ENCODE assay signal across 28 cellular contexts in the genomic region with DNA sequence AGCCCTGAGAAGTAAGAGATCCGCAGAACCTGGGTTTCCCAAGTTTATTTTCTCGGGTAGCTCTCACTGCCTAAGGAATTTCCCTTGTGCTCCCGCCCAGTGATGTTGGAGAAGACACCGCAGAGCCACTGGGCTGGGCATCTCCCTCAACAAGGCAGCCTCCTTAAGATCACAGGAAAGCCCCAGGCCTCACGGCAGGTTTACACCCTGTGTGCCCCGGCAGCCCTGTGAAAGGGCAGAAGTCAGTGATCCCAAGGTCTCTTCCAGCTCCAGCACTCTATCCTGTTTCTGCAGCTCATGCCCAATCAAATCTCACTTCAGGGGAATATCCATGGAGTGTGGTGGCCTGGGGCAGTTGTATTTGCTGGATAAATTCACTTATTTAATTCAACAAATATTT.
"Had no signal": no experiment of that assay in that cellular context is flagged by ENCODE, and none has a peak within 500 bp of the region (broad histone marks: within the 10 kb centered on the region; RNA-seq: fewer than 3 reads in every experiment).

No MANE protein-coding gene starts in this region.

- H3K27me3 ChIP-seq: ascending aorta, body of pancreas, breast epithelium, MG63, Peyer's patch had no signal

- H3K4me1 ChIP-seq: ascending aorta, body of pancreas, breast epithelium had no signal

- H3K36me3 ChIP-seq: ascending aorta, breast epithelium, MG63, Peyer's patch had no signal

- H3K27ac Mint-ChIP-seq: activated CD4-positive, alpha-beta T cell treated with anti-CD3 and anti-CD28 coated beads, Interleukin-2, amount 10 ng/mL, durations not matched to agents 24 days and 14 days; activated CD8-positive, alpha-beta T cell treated with anti-CD3 and anti-CD28 coated beads for 36 hours; activated naive CD4-positive, alpha-beta T cell treated with anti-CD3 and anti-CD28 coated beads, Interleukin-2, amount 50 U/mL, for 24 hours; activated naive CD8-positive, alpha-beta T cell treated with anti-CD3 and anti-CD28 coated beads, Interleukin-2, amount 10 ng/mL, durations not matched to agents 7 days and 5 days; activated T-cell treated with anti-CD3 and anti-CD28 coated beads, Interleukin-2, amount 50 U/mL, for 72 hours; activated T-helper 17 cell treated with anti-CD3 and anti-CD28 coated beads, Interleukin-2, amount 50 U/mL, for 72 hours had no signal

- H3K4me3 ChIP-seq: ascending aorta, body of pancreas, breast epithelium, MG63, Peyer's patch had no signal

- H3K4me3 Mint-ChIP-seq: activated CD4-positive, alpha-beta T cell treated with anti-CD3 and anti-CD28 coated beads, Interleukin-2, amount 10 ng/mL, durations not matched to agents 24 days and 14 days; activated CD8-positive, alpha-beta T cell treated with anti-CD3 and anti-CD28 coated beads for 36 hours; activated naive CD4-positive, alpha-beta T cell treated with anti-CD3 and anti-CD28 coated beads, Interleukin-2, amount 50 U/mL, for 24 hours; activated naive CD8-positive, alpha-beta T cell treated with anti-CD3 and anti-CD28 coated beads, Interleukin-2, amount 10 ng/mL, durations not matched to agents 7 days and 5 days; activated T-cell treated with anti-CD3 and anti-CD28 coated beads, Interleukin-2, amount 50 U/mL, for 72 hours; activated T-helper 17 cell treated with anti-CD3 and anti-CD28 coated beads, Interleukin-2, amount 50 U/mL, for 72 hours had no signal

- FAIRE-seq: TTC549 had no signal

- DNase-seq: activated CD4-positive, alpha-beta T cell treated with anti-CD3 and anti-CD28 coated beads, Interleukin-2, amount 10 ng/mL, durations not matched to agents 24 days and 14 days; activated CD4-positive, alpha-beta T cell treated with anti-CD3 and anti-CD28 coated beads, Interleukin-2, amount 50 U/mL, for 4 hours; activated CD8-positive, alpha-beta T cell treated with anti-CD3 and anti-CD28 coated beads for 36 hours; activated effector memory CD4-positive, alpha-beta T cell treated with anti-CD3 and anti-CD28 coated beads, Interleukin-2, amount 50 U/mL, for 16 hours; activated naive CD4-positive, alpha-beta T cell; activated naive CD8-positive, alpha-beta T cell treated with anti-CD3 and anti-CD28 coated beads, Interleukin-2, amount 10 ng/mL, durations not matched to agents 7 days and 5 days; activated T-cell treated with anti-CD3 and anti-CD28 coated beads, Interleukin-2, amount 50 U/mL, for 1 hour; activated T-cell treated with anti-CD3 and anti-CD28 coated beads, Interleukin-2, amount 50 U/mL, for 72 hours; amygdala; body of pancreas; Kasumi-1; KG1; MG63; NCI-H1048; NCI-H1436 treated with DMSO at 0.1 percent for 48 hours; NCI-H1694 treated with DMSO at 0.1 percent for 48 hours; NCI-H2029; NCI-H345; NCI-H524 treated with DMSO at 0.1 percent for 48 hours; Peyer's patch; Right ventricle myocardium superior; SW 1271; T1000 had no signal

- H3K9me3 ChIP-seq: ascending aorta, body of pancreas, breast epithelium, MG63, Peyer's patch had no signal

- H3K36me3 Mint-ChIP-seq: activated naive CD4-positive, alpha-beta T cell treated with anti-CD3 and anti-CD28 coated beads, Interleukin-2, amount 50 U/mL, for 24 hours; activated naive CD8-positive, alpha-beta T cell treated with anti-CD3 and anti-CD28 coated beads, Interleukin-2, amount 10 ng/mL, durations not matched to agents 7 days and 5 days had no signal

- H3K27ac ChIP-seq: ascending aorta, body of pancreas, breast epithelium, Peyer's patch had no signal

- H3K9me3 Mint-ChIP-seq: activated CD4-positive, alpha-beta T cell treated with anti-CD3 and anti-CD28 coated beads, Interleukin-2, amount 10 ng/mL, durations not matched to agents 24 days and 14 days; activated CD8-positive, alpha-beta T cell treated with anti-CD3 and anti-CD28 coated beads for 36 hours; activated naive CD4-positive, alpha-beta T cell treated with anti-CD3 and anti-CD28 coated beads, Interleukin-2, amount 50 U/mL, for 24 hours; activated naive CD8-positive, alpha-beta T cell treated with anti-CD3 and anti-CD28 coated beads, Interleukin-2, amount 10 ng/mL, durations not matched to agents 7 days and 5 days; activated T-cell treated with anti-CD3 and anti-CD28 coated beads, Interleukin-2, amount 50 U/mL, for 72 hours; activated T-helper 17 cell treated with anti-CD3 and anti-CD28 coated beads, Interleukin-2, amount 50 U/mL, for 72 hours had no signal

- ATAC-seq: activated CD8-positive, alpha-beta T cell treated with anti-CD3 and anti-CD28 coated beads for 36 hours; activated T-cell treated with anti-CD3 and anti-CD28 coated beads, Interleukin-2, amount 50 U/mL, for 72 hours; activated T-helper 17 cell treated with anti-CD3 and anti-CD28 coated beads, Interleukin-2, amount 50 U/mL, for 72 hours; body of pancreas had no signal
